ENCODE assay signal across 19 cellular contexts in genomic region chr5:145991044-145991575, GRCh38. TPM values are rescaled to one million over a fixed set of nuclear protein-coding genes. Genes with fewer than 3 reads are reported as not detected.
A peak's percentile ranks its signal among the peaks of the same experiment; 100 is the strongest.
DNase-seq lines count a peak whose midpoint lies in the region; ATAC-seq and TF ChIP-seq lines count a peak whose summit lies in the region.
"Had no signal": no experiment of that assay in that cellular context is flagged by ENCODE, and none has a peak within 500 bp of the region (broad histone marks: within the 10 kb centered on the region; RNA-seq: fewer than 3 reads in every experiment).

No MANE protein-coding gene starts in this region.

- POLR2A ChIA-PET in PC-3 (lab: Charles Lee; ENCODE audit: unreplicated experiment) = no interaction called here

- H3K79me2 ChIP-seq in PC-3 (ENCODE audit: low read length) = no peaks in the 10 kb centered on the region
- H3K79me2 ChIP-seq: parathyroid adenoma had no signal

- no peak overlapping the region for H3K27ac ChIP-seq in PC-3 (ENCODE audit: low read length)
- H3K27ac ChIP-seq in mucosa of rectum (ENCODE audit: low read depth in 2 of 2, low read length in 2 of 2) = peak overlapping the region; percentile 58 to 62
- H3K27ac ChIP-seq in lower lobe of right lung = no peak overlapping the region
- no peak overlapping the region for H3K27ac ChIP-seq in sigmoid colon
- H3K27ac ChIP-seq: parathyroid adenoma, uterus had no signal

- no TSS peak for BruUV-seq in PC-3 (replicated peaks; lab: Mats Ljungman, UMichigan)

- 31 to 64% methylated on average over 3 of the region's 3 CpGs for WGBS in sigmoid colon, 2 donors

- no peak overlapping the region for H2AFZ ChIP-seq in PC-3 (ENCODE audit: low read length)
- H2AFZ ChIP-seq: parathyroid adenoma had no signal

- H3K4me1 ChIP-seq in PC-3 (ENCODE audit: insufficient read depth, low read length) (no peaks in the 10 kb centered on the region), mucosa of rectum (ENCODE audit: control insufficient read depth in 2 of 2, insufficient read depth in 2 of 2, low read length in 2 of 2) (peaks cover 9 to 27% of the 10 kb centered on the region in 2 donors), lower lobe of right lung (no peaks in the 10 kb centered on the region), sigmoid colon (no peaks in the 10 kb centered on the region)
- H3K4me1 ChIP-seq: parathyroid adenoma, uterus had no signal

- no peaks in the 10 kb centered on the region for H4K20me1 ChIP-seq in PC-3 (ENCODE audit: low read length)

- H3K27me3 ChIP-seq in PC-3 (ENCODE audit: low read length) (no peaks in the 10 kb centered on the region), mucosa of rectum (ENCODE audit: control insufficient read depth in 2 of 2, insufficient read depth in 2 of 2, low read length in 2 of 2) (no peaks in the 10 kb centered on the region), lower lobe of right lung (ENCODE audit: low read depth) (no peaks in the 10 kb centered on the region), sigmoid colon (no peaks in the 10 kb centered on the region)
- H3K27me3 ChIP-seq: uterus had no signal

- TF ChIP-seq POLR2A in sigmoid colon (IDR thresholded peaks at IDR 0.05) = no peak

- CTCF ChIA-PET in PC-3 (lab: Charles Lee) = no interaction called here

- no peaks in the 10 kb centered on the region for H3K9me2 ChIP-seq in PC-3 (replicated peaks; ENCODE audit: low read length)

- no peak overlapping the region for H3K4me2 ChIP-seq in PC-3 (ENCODE audit: low read length)

- intact Hi-C loops in PC-3 (cut with micrococcal nuclease) (no loop called here), lower lobe of right lung (cut with DNase I) (no loop called here), sigmoid colon (cut with DNase I) (no loop called here)

- TF ChIP-seq CTCF in PC-3 (conservative IDR thresholded peaks at IDR 0.05; ENCODE audit: low read depth, low read length) (no peak), choroid plexus epithelial cell (conservative IDR thresholded peaks at IDR 0.05; ENCODE audit: low read depth, low read length) (no peak), lower lobe of right lung (IDR thresholded peaks at IDR 0.05) (no peak), sigmoid colon (IDR thresholded peaks at IDR 0.05) (no peak)

- TF ChIP-seq EP300 in sigmoid colon (IDR thresholded peaks at IDR 0.05) = no peak

- ATAC-seq in PC-3 (peak; percentile 29; the same call in 1 of the 2 replicates), GM18519 (IDR thresholded peaks at IDR 0.05; ENCODE audit: low FRiP score, unreplicated experiment) (no peak), lower lobe of right lung (no peak)
- ATAC-seq: GM12878; naive thymus-derived CD8-positive, alpha-beta T cell; Panc1 had no signal

- no peaks in the 10 kb centered on the region for H3F3A ChIP-seq in PC-3 (ENCODE audit: low read length, unreplicated experiment)

- H3K9ac ChIP-seq in PC-3 (ENCODE audit: low read length) (no peak overlapping the region), mucosa of rectum (ENCODE audit: low read depth in 1 of 2, low read length in 2 of 2) (no peak overlapping the region)
- H3K9ac ChIP-seq: parathyroid adenoma had no signal

- H3K9me3 ChIP-seq in PC-3 (ENCODE audit: low read length) = no peaks in the 10 kb centered on the region
- H3K9me3 ChIP-seq in mucosa of rectum (ENCODE audit: control insufficient read depth in 2 of 2, low read length in 2 of 2) = peaks cover 0 to 2% of the 10 kb centered on the region in 2 donors
- H3K9me3 ChIP-seq in lower lobe of right lung = peaks cover 6% of the 10 kb centered on the region
- peaks cover 0 to 2% (median 0%) of the 10 kb centered on the region in 4 donors for H3K9me3 ChIP-seq in sigmoid colon
- H3K9me3 ChIP-seq: uterus had no signal

- no peaks in the 10 kb centered on the region for H3K36me3 ChIP-seq in PC-3 (ENCODE audit: low read depth, low read length)
- H3K36me3 ChIP-seq in mucosa of rectum (ENCODE audit: control insufficient read depth in 2 of 2, insufficient read depth in 2 of 2, low read length in 2 of 2) = peaks cover 0 to 3% of the 10 kb centered on the region in 2 donors
- no peaks in the 10 kb centered on the region for H3K36me3 ChIP-seq in lower lobe of right lung
- no peaks in the 10 kb centered on the region for H3K36me3 ChIP-seq in sigmoid colon
- H3K36me3 ChIP-seq: uterus had no signal

- no peak overlapping the region for H3K4me3 ChIP-seq in PC-3 (ENCODE audit: low read length)
- no peak overlapping the region for H3K4me3 ChIP-seq in choroid plexus epithelial cell (ENCODE audit: low read depth, low read length)
- peak overlapping the region in 1 of 2 donors; percentile 3 for H3K4me3 ChIP-seq in mucosa of rectum (ENCODE audit: low read length in 2 of 2)
- no peak overlapping the region for H3K4me3 ChIP-seq in lower lobe of right lung
- no peak overlapping the region for H3K4me3 ChIP-seq in sigmoid colon
- H3K4me3 ChIP-seq: GM12878, lung, uterus had no signal

- DNase-seq in GM03348 (ENCODE audit: low spot score) (peak; percentile 15), PC-3 (no peak), choroid plexus epithelial cell (ENCODE audit: low read depth) (peak; percentile 66), lower lobe of right lung (no peak), sigmoid colon (no peak)
- no peak for DNase-seq in activated CD4-positive, alpha-beta T cell treated with anti-CD3 and anti-CD28 coated beads for 4 hours
- DNase-seq: activated CD4-positive, alpha-beta T cell treated with anti-CD3 and anti-CD28 coated beads, Interleukin-2, amount 50 U/mL, for 4 hours; activated naive CD4-positive, alpha-beta T cell treated with anti-CD3 and anti-CD28 coated beads, Interleukin-2, amount 10 ng/mL, durations not matched to agents 7 days and 5 days; activated T-cell treated with anti-CD3 and anti-CD28 coated beads, Interleukin-2, amount 50 U/mL, for 1 hour; glutamatergic neuron; naive thymus-derived CD8-positive, alpha-beta T cell; NCI-H1417; uterus had no signal

RNA-seq across cellular contexts. Expression of gene SH3RF2, which starts 54.7 kb away (rescaled TPM):
- total RNA-seq in PC-3 (2014; rRNA removed) = 5.9 and 6.2 TPM in 2 replicates
- 11.5 TPM for total RNA-seq in lower lobe of right lung
- total RNA-seq in sigmoid colon = 1 to 10 TPM in 1 of 4 donors, under 1 TPM in 3; 0.28 to 1.4 (median 0.74) TPM
- polyA plus RNA-seq in sigmoid colon = 10 to 100 TPM; 12.9 to 37.9 (median 13.8) TPM
- total RNA-seq: naive thymus-derived CD8-positive, alpha-beta T cell had no signal
- polyA plus RNA-seq: GM12878; naive thymus-derived CD8-positive, alpha-beta T cell had no signal

Comparison
In these comparisons a context has a peak if more than half of its experiments do, and no peak if none do; other contexts are left out.
1. DNase-seq: peak in GM03348 (single experiment) and choroid plexus epithelial cell (single experiment); none in PC-3 (single experiment), lower lobe of right lung (single experiment), activated CD4-positive, alpha-beta T cell treated with anti-CD3 and anti-CD28 coated beads for 4 hours (0 of 2) and sigmoid colon (single experiment).
2. H3K27ac ChIP-seq: peak in mucosa of rectum (2 of 2); none in PC-3 (single experiment), lower lobe of right lung (single experiment) and sigmoid colon (0 of 4).